Comparison of ENCODE assay signal across 10 cellular contexts in the genomic region with DNA sequence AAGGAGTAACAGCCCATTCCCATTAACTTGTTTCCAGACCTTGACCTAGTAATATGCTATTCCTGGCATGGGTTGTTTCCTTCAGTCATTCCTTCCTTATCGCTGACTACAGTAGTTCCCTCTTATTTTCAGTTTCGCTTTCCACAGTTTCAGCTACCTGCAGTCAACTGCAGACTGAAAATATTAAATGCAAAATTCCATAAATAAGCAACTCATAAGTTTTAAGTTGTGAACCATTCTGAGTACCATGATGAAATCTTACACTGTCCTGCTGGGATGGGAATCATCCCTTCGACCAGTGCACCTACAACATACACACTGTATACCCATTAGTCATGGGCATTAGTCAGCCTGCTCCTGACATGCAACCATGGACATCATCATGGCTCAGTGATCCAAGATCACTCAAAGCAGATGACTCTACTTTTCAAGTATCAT.
A peak's percentile ranks its signal among the peaks of the same experiment; 100 is the strongest.
DNase-seq lines count a peak whose midpoint lies in the region; ATAC-seq lines count a peak whose summit lies in the region.
"Had no signal": no experiment of that assay in that cellular context is flagged by ENCODE, and none has a peak within 500 bp of the region (broad histone marks: within the 10 kb centered on the region; RNA-seq: fewer than 3 reads in every experiment).

No MANE protein-coding gene starts in this region.

- H3K4me1 ChIP-seq in mononuclear cell (ENCODE audit: insufficient read depth, low read length) = peaks cover 7% of the 10 kb centered on the region

- H3K27ac ChIP-seq in KOPT-K1 (ENCODE audit: low read depth, low read length, poor library complexity, severe bottlenecking) = peak overlapping the region; percentile 32

- ATAC-seq in GM21423 (IDR thresholded peaks at IDR 0.05; ENCODE audit: unreplicated experiment) (no peak), GM18868 (IDR thresholded peaks at IDR 0.05; ENCODE audit: unreplicated experiment) (no peak)

- H3K36me3 ChIP-seq in KOPT-K1 (ENCODE audit: insufficient read depth, low read length) = no peaks in the 10 kb centered on the region

- peak overlapping the region; percentile 31 for H3K4me3 ChIP-seq in mononuclear cell (ENCODE audit: low read length)

- DNase-seq in CD1c-positive myeloid dendritic cell (ENCODE audit: extremely low spot score) = peak; percentile 23
- peak; percentile 56 for DNase-seq in amniotic epithelial cell (ENCODE audit: low read depth)
- DNase-seq in C1 segment of cervical spinal cord (lab: John Stamatoyannopoulos, UW) = no peak
- no peak for DNase-seq in activated CD8-positive, alpha-beta memory T cell treated with anti-CD3 and anti-CD28 coated beads for 24 hours
- DNase-seq: left cardiac atrium, NCI-H1092 treated with DMSO at 0.1 percent for 48 hours had no signal

- no peaks in the 10 kb centered on the region for H3K9me3 ChIP-seq in KOPT-K1 (ENCODE audit: insufficient read depth, low read length, poor library complexity, severe bottlenecking)
- no peaks in the 10 kb centered on the region for H3K9me3 ChIP-seq in mononuclear cell (ENCODE audit: low read depth, low read length)

- peaks cover 2% of the 10 kb centered on the region for H3K27me3 ChIP-seq in mononuclear cell (ENCODE audit: insufficient read depth, low read length)

Comparison
In these comparisons a context has a peak if more than half of its experiments do, and no peak if none do; other contexts are left out.
1. DNase-seq: peak in CD1c-positive myeloid dendritic cell (single experiment) and amniotic epithelial cell (single experiment); none in C1 segment of cervical spinal cord (0 of 14) and activated CD8-positive, alpha-beta memory T cell treated with anti-CD3 and anti-CD28 coated beads for 24 hours (single experiment).